In genomic region chr14:22929104-22929847, GRCh38 we compare ENCODE assay signal across 8 cellular contexts. TPM values are rescaled to one million over a fixed set of nuclear protein-coding genes. Genes with fewer than 3 reads are reported as not detected.
DNase-seq lines count a peak whose midpoint lies in the region; ATAC-seq and TF ChIP-seq lines count a peak whose summit lies in the region.

TSS of gene PRMT5 (minus strand) at chr14:22929376. CDS start at chr14:22929361, 15 bp downstream.

- ATAC-seq in GM18499 (IDR thresholded peaks at IDR 0.05; ENCODE audit: insufficient read depth, unreplicated experiment) (peak; percentile 84), HG02938 (IDR thresholded peaks at IDR 0.05; ENCODE audit: unreplicated experiment) (peak; percentile 94), T-helper 17 cell (peak; percentile 97)

- no peaks in the 10 kb centered on the region for H3K9me3 ChIP-seq in T-helper 17 cell (ENCODE audit: control insufficient read depth, low read length, poor library complexity, severe bottlenecking)
- H3K9me3 ChIP-seq in left ventricle myocardium inferior (replicated peaks) = no peaks in the 10 kb centered on the region

- H3K27me3 ChIP-seq in left ventricle myocardium inferior (ENCODE audit: low read depth) = no peaks in the 10 kb centered on the region

- no peaks in the 10 kb centered on the region for H3K27me3 Mint-ChIP-seq in T-helper 17 cell
- no peaks in the 10 kb centered on the region for H3K27me3 Mint-ChIP-seq in progenitor cell of endocrine pancreas

- H3K9me3 Mint-ChIP-seq in progenitor cell of endocrine pancreas (ENCODE audit: low read depth) = no peaks in the 10 kb centered on the region

- DNase-seq in NCI-H1694 treated with DMSO at 0.1 percent for 48 hours (lab: John Stamatoyannopoulos, UW) (peak; percentile 100), T-helper 17 cell (peak; percentile 91 to 95 (median 92)), left ventricle myocardium inferior (peak; percentile 99), progenitor cell of endocrine pancreas (ENCODE audit: low spot score, unreplicated experiment) (peak; percentile 96), ureter (ENCODE audit: low spot score) (peak; percentile 98)

- no peak within 1 kb of the TSS for H3K27ac Mint-ChIP-seq in T-helper 17 cell
- H3K27ac Mint-ChIP-seq in progenitor cell of endocrine pancreas = no peak within 1 kb of the TSS

- peaks cover 25% of the 10 kb centered on the region for H3K4me1 ChIP-seq in left ventricle myocardium inferior

- TF ChIP-seq CTCF in left ventricle myocardium inferior (IDR thresholded peaks at IDR 0.05; ENCODE audit: borderline replicate concordance) (no peak), progenitor cell of endocrine pancreas (IDR thresholded peaks at IDR 0.05; ENCODE audit: unreplicated experiment) (no peak)

- H3K36me3 Mint-ChIP-seq in T-helper 17 cell (ENCODE audit: low read depth) (peaks cover 3% of the 10 kb centered on the region), progenitor cell of endocrine pancreas (ENCODE audit: insufficient read depth) (peaks cover 8% of the 10 kb centered on the region)

- peaks cover 30% of the 10 kb centered on the region for H3K36me3 ChIP-seq in left ventricle myocardium inferior

- H3K4me1 Mint-ChIP-seq in T-helper 17 cell (peaks cover 11% of the 10 kb centered on the region), progenitor cell of endocrine pancreas (ENCODE audit: low read depth) (peaks cover 27% of the 10 kb centered on the region)

- H3K27ac ChIP-seq in angular gyrus (ENCODE audit: low read depth, low read length) (peak within 1 kb of the TSS; percentile 92), left ventricle myocardium inferior (replicated peaks) (peak within 1 kb of the TSS; percentile 90)

- intact Hi-C loops in left ventricle myocardium inferior (cut with micrococcal nuclease) = no loop called here

- no peak within 1 kb of the TSS for H3K4me3 Mint-ChIP-seq in T-helper 17 cell
- H3K4me3 Mint-ChIP-seq in progenitor cell of endocrine pancreas (ENCODE audit: low read depth) = no peak within 1 kb of the TSS

- peak within 1 kb of the TSS; percentile 97 for H3K4me3 ChIP-seq in left ventricle myocardium inferior

RNA-seq across cellular contexts. Expression of gene PRMT5, which starts in this region (rescaled TPM):
- total RNA-seq in T-helper 17 cell = 10 to 100 TPM; 22.8 to 33.9 TPM
- total RNA-seq in left ventricle myocardium inferior = 59.0 TPM
- 104 and 111 TPM in 2 replicates for total RNA-seq in progenitor cell of endocrine pancreas
- total RNA-seq in ureter = 80.9 TPM

Comparison
In these comparisons a context has a peak if more than half of its experiments do, and no peak if none do; other contexts are left out.
1. Peak in every context shown above with its lines: DNase-seq, ATAC-seq, H3K4me3 ChIP-seq and H3K27ac ChIP-seq.